1 cellular context compared by ENCODE assay signal in genomic region chr5:68224561-68225187, GRCh38.
TF ChIP-seq lines count a peak whose summit lies in the region.

No MANE protein-coding gene starts in this region.

TF ChIP-seq in SK-N-SH, 30 proteins besides CTCF, POLR2A, EP300 and RAD21:
- no peak for TF ChIP-seq RFX5 (IDR thresholded peaks at IDR 0.05; ENCODE audit: low read length)
- TF ChIP-seq JUND (IDR thresholded peaks at IDR 0.05) = no peak
- TF ChIP-seq MEF2A (IDR thresholded peaks at IDR 0.05; ENCODE audit: borderline replicate concordance, low read depth) = no peak
- TF ChIP-seq TEAD4 (IDR thresholded peaks at IDR 0.05; ENCODE audit: borderline replicate concordance, insufficient read depth) = no peak
- TF ChIP-seq YY1 (IDR thresholded peaks at IDR 0.05; ENCODE audit: low read depth) = no peak
- TF ChIP-seq RXRA (IDR thresholded peaks at IDR 0.05; ENCODE audit: borderline replicate concordance, low read depth) = no peak
- TF ChIP-seq, protein P1, sequence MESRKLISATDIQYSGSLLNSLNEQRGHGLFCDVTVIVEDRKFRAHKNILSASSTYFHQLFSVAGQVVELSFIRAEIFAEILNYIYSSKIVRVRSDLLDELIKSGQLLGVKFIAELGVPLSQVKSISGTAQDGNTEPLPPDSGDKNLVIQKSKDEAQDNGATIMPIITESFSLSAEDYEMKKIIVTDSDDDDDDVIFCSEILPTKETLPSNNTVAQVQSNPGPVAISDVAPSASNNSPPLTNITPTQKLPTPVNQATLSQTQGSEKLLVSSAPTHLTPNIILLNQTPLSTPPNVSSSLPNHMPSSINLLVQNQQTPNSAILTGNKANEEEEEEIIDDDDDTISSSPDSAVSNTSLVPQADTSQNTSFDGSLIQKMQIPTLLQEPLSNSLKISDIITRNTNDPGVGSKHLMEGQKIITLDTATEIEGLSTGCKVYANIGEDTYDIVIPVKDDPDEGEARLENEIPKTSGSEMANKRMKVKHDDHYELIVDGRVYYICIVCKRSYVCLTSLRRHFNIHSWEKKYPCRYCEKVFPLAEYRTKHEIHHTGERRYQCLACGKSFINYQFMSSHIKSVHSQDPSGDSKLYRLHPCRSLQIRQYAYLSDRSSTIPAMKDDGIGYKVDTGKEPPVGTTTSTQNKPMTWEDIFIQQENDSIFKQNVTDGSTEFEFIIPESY (IDR thresholded peaks at IDR 0.05; ENCODE audit: borderline replicate concordance, low read depth) = no peak
- no peak for TF ChIP-seq GABPA (IDR thresholded peaks at IDR 0.05; ENCODE audit: low read depth)
- TF ChIP-seq NFIC (IDR thresholded peaks at IDR 0.05; ENCODE audit: borderline replicate concordance) = no peak
- TF ChIP-seq, protein P2, sequence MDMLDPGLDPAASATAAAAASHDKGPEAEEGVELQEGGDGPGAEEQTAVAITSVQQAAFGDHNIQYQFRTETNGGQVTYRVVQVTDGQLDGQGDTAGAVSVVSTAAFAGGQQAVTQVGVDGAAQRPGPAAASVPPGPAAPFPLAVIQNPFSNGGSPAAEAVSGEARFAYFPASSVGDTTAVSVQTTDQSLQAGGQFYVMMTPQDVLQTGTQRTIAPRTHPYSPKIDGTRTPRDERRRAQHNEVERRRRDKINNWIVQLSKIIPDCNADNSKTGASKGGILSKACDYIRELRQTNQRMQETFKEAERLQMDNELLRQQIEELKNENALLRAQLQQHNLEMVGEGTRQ (IDR thresholded peaks at IDR 0.05; ENCODE audit: borderline replicate concordance, low read depth, low read length) = no peak
- TF ChIP-seq NRF1 (IDR thresholded peaks at IDR 0.05; ENCODE audit: low read depth, low read length) = no peak
- TF ChIP-seq FOXJ3 (CRISPR knock-in tag; IDR thresholded peaks at IDR 0.05) = no peak
- TF ChIP-seq POLR2AphosphoS5 (IDR thresholded peaks at IDR 0.05; ENCODE audit: low read depth, low read length) = no peak
